11 cellular contexts compared by ENCODE assay signal in genomic region chr15:63244976-63245645, GRCh38. TPM values are rescaled to one million over a fixed set of nuclear protein-coding genes. Genes with fewer than 3 reads are reported as not detected.
DNase-seq lines count a peak whose midpoint lies in the region; ATAC-seq and TF ChIP-seq lines count a peak whose summit lies in the region.
"Had no signal": no experiment of that assay in that cellular context is flagged by ENCODE, and none has a peak within 500 bp of the region (broad histone marks: within the 10 kb centered on the region; RNA-seq: fewer than 3 reads in every experiment).

No MANE protein-coding gene starts in this region.

- H3K4me3 ChIP-seq in lower lobe of right lung (no peak overlapping the region), subcutaneous abdominal adipose tissue (ENCODE audit: low read depth in 1 of 5, low read length in 5 of 5) (no peak overlapping the region)

- no peak overlapping the region for H3K4me3 Mint-ChIP-seq in activated T-cell treated with anti-CD3 and anti-CD28 coated beads, Interleukin-2, amount 50 U/mL, for 4 hours

- WGBS in adipose tissue, 3 donors: 30 to 54% (median 35%) methylated on average over 5 of the region's 5 CpGs

- H3K4me1 ChIP-seq in lower lobe of right lung: peaks cover 62% of the 10 kb centered on the region
- H3K4me1 ChIP-seq in subcutaneous abdominal adipose tissue (ENCODE audit: control insufficient read depth in 5 of 5, insufficient read depth in 5 of 5, low read length in 5 of 5): peaks cover 0 to 49% (median 35%) of the 10 kb centered on the region in 5 donors

- peaks cover 53% of the 10 kb centered on the region for H3K4me1 Mint-ChIP-seq in activated T-cell treated with anti-CD3 and anti-CD28 coated beads, Interleukin-2, amount 50 U/mL, for 4 hours (ENCODE audit: low read depth)

- no peaks in the 10 kb centered on the region for H3K9me3 Mint-ChIP-seq in activated T-cell treated with anti-CD3 and anti-CD28 coated beads, Interleukin-2, amount 50 U/mL, for 4 hours

- no peak for TF ChIP-seq CTCF in lower lobe of right lung (IDR thresholded peaks at IDR 0.05)

- no peak for DNase-seq in activated T-cell treated with anti-CD3 and anti-CD28 coated beads, Interleukin-2, amount 50 U/mL, for 4 hours
- no peak for DNase-seq in activated T-cell treated with anti-CD3 and anti-CD28 coated beads, Interleukin-2, amount 50 U/mL, for 48 hours
- no peak for DNase-seq in lower lobe of right lung
- DNase-seq in SHP77 treated with DMSO at 0.1 percent for 48 hours (lab: John Stamatoyannopoulos, UW): no peak
- no peak for DNase-seq in NCI-H187 (lab: John Stamatoyannopoulos, UW)
- DNase-seq in MV-4-11 (lab: John Stamatoyannopoulos, UW): no peak
- DNase-seq: activated gamma-delta T cell treated with Interleukin-2 at 50 U/mL for 16 hours; NCI-H446 treated with DMSO at 0.1 percent for 48 hours; stimulated activated CD4-positive, alpha-beta T cell treated with anti-CD3 and anti-CD28 coated beads, Interleukin-2, amount 100 ng/mL, for 24 hours had no signal

- peaks cover 14% of the 10 kb centered on the region for H3K36me3 ChIP-seq in lower lobe of right lung
- H3K36me3 ChIP-seq in subcutaneous abdominal adipose tissue (ENCODE audit: control insufficient read depth in 5 of 5, insufficient read depth in 5 of 5, low read length in 5 of 5): peaks cover 0 to 4% (median 3%) of the 10 kb centered on the region in 5 donors

- H3K9me3 ChIP-seq in lower lobe of right lung: no peaks in the 10 kb centered on the region
- peaks cover 0 to 5% (median 0%) of the 10 kb centered on the region in 5 donors for H3K9me3 ChIP-seq in subcutaneous abdominal adipose tissue (ENCODE audit: control insufficient read depth in 5 of 5, low read length in 5 of 5)

- intact Hi-C loops in lower lobe of right lung (cut with DNase I): no loop called here

- H3K27ac ChIP-seq in adipose tissue (ENCODE audit: low read depth, low read length) (peak overlapping the region; percentile 59), lower lobe of right lung (peak overlapping the region; percentile 50), subcutaneous abdominal adipose tissue (ENCODE audit: low read depth, low read length) (peak overlapping the region; percentile 53)

- H3K27me3 ChIP-seq in lower lobe of right lung (ENCODE audit: low read depth) (no peaks in the 10 kb centered on the region), subcutaneous abdominal adipose tissue (ENCODE audit: control insufficient read depth in 5 of 5, insufficient read depth in 4 of 5, low read length in 5 of 5) (no peaks in the 10 kb centered on the region)

- no peaks in the 10 kb centered on the region for H3K27me3 Mint-ChIP-seq in activated T-cell treated with anti-CD3 and anti-CD28 coated beads, Interleukin-2, amount 50 U/mL, for 4 hours (ENCODE audit: low read depth)

- no peak overlapping the region for H3K9ac ChIP-seq in subcutaneous abdominal adipose tissue (ENCODE audit: low read length in 5 of 5)

- peak; percentile 57 to 67 for ATAC-seq in activated T-cell treated with anti-CD3 and anti-CD28 coated beads, Interleukin-2, amount 50 U/mL, for 4 hours
- ATAC-seq in lower lobe of right lung: no peak

- H3K36me3 Mint-ChIP-seq in activated T-cell treated with anti-CD3 and anti-CD28 coated beads, Interleukin-2, amount 50 U/mL, for 4 hours (ENCODE audit: insufficient read depth): peaks cover 60% of the 10 kb centered on the region

RNA-seq across cellular contexts. Expression of gene APH1B, which starts 32.3 kb away (rescaled TPM):
- 1 to 10 TPM; 1.9 to 4.2 (median 3.7) TPM for total RNA-seq in activated T-cell treated with anti-CD3 and anti-CD28 coated beads, Interleukin-2, amount 50 U/mL, for 4 hours
- 1 to 10 TPM; 2.6 to 7.9 (median 7.4) TPM for polyA plus RNA-seq in adipose tissue
- 31.0 TPM for total RNA-seq in lower lobe of right lung

RNA-seq across cellular contexts. Expression of gene RAB8B, which starts 55.7 kb away (rescaled TPM):
- 100 to 1,000 TPM; 127 to 166 (median 152) TPM for total RNA-seq in activated T-cell treated with anti-CD3 and anti-CD28 coated beads, Interleukin-2, amount 50 U/mL, for 4 hours
- 10 to 100 TPM in 2 of 3 donors, 1 to 10 TPM in 1; 2.7 to 24.2 (median 11.2) TPM for polyA plus RNA-seq in adipose tissue
- total RNA-seq in lower lobe of right lung: 72.7 TPM

Comparison
In these comparisons a context has a peak if more than half of its experiments do, and no peak if none do; other contexts are left out.
1. ATAC-seq: peak in activated T-cell treated with anti-CD3 and anti-CD28 coated beads, Interleukin-2, amount 50 U/mL, for 4 hours (2 of 2); none in lower lobe of right lung (0 of 2).
2. Peak in every context shown above with its lines, with median percentiles within 50 percentile points of each other: H3K27ac ChIP-seq.